ENCODE assay signal across 24 cellular contexts in the genomic region with DNA sequence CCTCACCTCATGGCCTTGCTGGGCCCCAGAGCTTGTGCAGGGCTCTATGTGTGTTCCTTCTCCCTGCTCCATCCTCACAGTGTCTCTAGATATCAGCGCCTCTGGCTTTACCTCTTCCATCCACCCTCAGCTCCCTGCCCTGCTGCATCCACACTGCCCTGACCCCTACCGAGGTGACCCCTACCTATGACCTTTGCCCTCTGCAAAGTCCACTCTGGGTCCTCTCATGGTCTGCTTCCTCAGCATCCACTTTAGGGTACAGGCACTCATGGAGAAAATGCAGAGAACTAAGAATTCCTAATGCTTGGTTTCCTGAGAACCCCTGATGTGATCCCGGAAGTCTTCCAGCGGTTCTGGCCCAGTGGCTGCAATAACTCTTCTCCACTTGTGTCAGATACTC.
"Had no signal": no experiment of that assay in that cellular context is flagged by ENCODE, and none has a peak within 500 bp of the region (broad histone marks: within the 10 kb centered on the region; RNA-seq: fewer than 3 reads in every experiment).

No MANE protein-coding gene starts in this region.

- DNase-seq: dermis blood vessel endothelial cell; effector memory CD4-positive, alpha-beta T cell; foreskin keratinocyte; glutamatergic neuron; kidney; left lung; mesenchymal stem cell; midbrain; naive thymus-derived CD8-positive, alpha-beta T cell; psoas muscle; right cardiac atrium; small intestine; stimulated activated CD4-positive, alpha-beta T cell treated with anti-CD3 and anti-CD28 coated beads, Interleukin-1b, Interleukin-23, amount 100 ng/mL, for 48 hours; stimulated activated CD4-positive, alpha-beta T cell treated with anti-CD3 and anti-CD28 coated beads, Interleukin-4, amount 100 ng/mL, for 1 hour; stimulated activated CD8-positive, alpha-beta memory T cell treated with anti-CD3 and anti-CD28 coated beads, Interleukin-4, amount 100 ng/mL, for 48 hours; stimulated activated naive CD4-positive, alpha-beta T cell treated with Interleukin-2 at 50 U/mL for 16 hours; stomach; tibial artery; upper lobe of left lung had no signal

- H3K27ac ChIP-seq: coronary artery, esophagus muscularis mucosa, foreskin keratinocyte, left lung, neutrophil, psoas muscle, tibial artery, upper lobe of left lung had no signal

- H3K4me1 ChIP-seq: foreskin keratinocyte, psoas muscle, tibial artery, upper lobe of left lung had no signal

- ATAC-seq: foreskin keratinocyte; left lung; naive thymus-derived CD8-positive, alpha-beta T cell; psoas muscle; right cardiac atrium had no signal

- H3K27me3 ChIP-seq: esophagus muscularis mucosa, left lung, neutrophil, stomach, tibial artery, upper lobe of left lung had no signal

- H3K36me3 ChIP-seq: esophagus muscularis mucosa, left lung, neutrophil, stomach, tibial artery, upper lobe of left lung had no signal

- FAIRE-seq: endothelial cell of umbilical vein, kidney, small intestine, urothelium cell line had no signal

- H3K9me3 ChIP-seq: esophagus muscularis mucosa, neutrophil, psoas muscle, stomach, tibial artery, upper lobe of left lung had no signal

- H3K4me3 ChIP-seq: coronary artery, esophagus muscularis mucosa, left lung, psoas muscle, stomach, tibial artery, upper lobe of left lung had no signal
